Comparison of ENCODE assay signal across 1 cellular context in genomic region chr16:5033256-5034166, GRCh38.
A peak's percentile ranks its signal among the peaks of the same experiment; 100 is the strongest.
TF ChIP-seq lines count a peak whose summit lies in the region.

Gene NAGPA, minus strand, starts transcription at chr16:5033935. Its CDS starts 21 bp downstream, at chr16:5033914.

TF ChIP-seq in K562, 482 proteins besides CTCF, POLR2A, EP300 and RAD21 (continued from another document):
- TF ChIP-seq ZBTB40 (IDR thresholded peaks at IDR 0.05) (0 out of 2 replicates have a peak, but pooled peaks have one; percentile 35), ZBTB40 (CRISPR knock-in tag; IDR thresholded peaks at IDR 0.05) (no peak), GTF2F1 (IDR thresholded peaks at IDR 0.05; ENCODE audit: low read depth, low read length) (no peak), DMBX1 (CRISPR knock-in tag; IDR thresholded peaks at IDR 0.05; ENCODE audit: borderline replicate concordance) (no peak), POU5F1 (IDR thresholded peaks at IDR 0.05; ENCODE audit: borderline replicate concordance, low read depth, low read length, partially characterized antibody) (no peak), FOS (IDR thresholded peaks at IDR 0.05; ENCODE audit: extremely low read depth, insufficient read length) (peak; percentile 63), ZNF766 (CRISPR knock-in tag; conservative IDR thresholded peaks at IDR 0.05) (peak; percentile 66; the same call in 1 of the 2 replicates), NKRF (IDR thresholded peaks at IDR 0.05; ENCODE audit: borderline replicate concordance) (peak; percentile 98), ZNF212 (CRISPR knock-in tag; IDR thresholded peaks at IDR 0.05) (no peak), ZFX (CRISPR knock-in tag; IDR thresholded peaks at IDR 0.05) (peak; percentile 75), RBM15 (IDR thresholded peaks at IDR 0.05; ENCODE audit: insufficient read depth, low read length) (no peak), PYGO2 (tag; IDR thresholded peaks at IDR 0.05) (no peak), NFIC (IDR thresholded peaks at IDR 0.05) (0 out of 2 replicates have a peak, but pooled peaks have one; percentile 17), ZBED1 (IDR thresholded peaks at IDR 0.05) (0 out of 2 replicates have a peak, but pooled peaks have one; percentile 45), MYBL2 (IDR thresholded peaks at IDR 0.05; ENCODE audit: low read depth) (no peak), MYBL2 (CRISPR knock-in tag; IDR thresholded peaks at IDR 0.05; ENCODE audit: borderline replicate concordance) (no peak), ZMIZ1 (IDR thresholded peaks at IDR 0.05; ENCODE audit: low read depth in 2 of 2, low read length in 2 of 2) (no peak), NRF1 (conservative IDR thresholded peaks at IDR 0.05 in 1 of 2, IDR thresholded peaks at IDR 0.05 in 1 of 2) (peak; percentile 69 to 72), POLR3G (IDR thresholded peaks at IDR 0.05; ENCODE audit: extremely low read depth, insufficient read length, insufficient replicate concordance) (no peak), ZNF644 (tag; IDR thresholded peaks at IDR 0.05; ENCODE audit: low read depth) (peak; percentile 83; the same call in 1 of the 2 replicates), ARNT (IDR thresholded peaks at IDR 0.05) (no peak), ETS1 (conservative IDR thresholded peaks at IDR 0.05; ENCODE audit: control insufficient read depth, low read depth, low read length) (peak; percentile 97), CCNT2 (IDR thresholded peaks at IDR 0.05; ENCODE audit: borderline replicate concordance, extremely low read depth, insufficient read length, low read depth, low read length) (no peak), ZNF583 (CRISPR knock-in tag; IDR thresholded peaks at IDR 0.05) (no peak), NR3C1 (CRISPR knock-in tag; IDR thresholded peaks at IDR 0.05) (no peak), JUN (IDR thresholded peaks at IDR 0.05; ENCODE audit: borderline replicate concordance, low read depth, low read length) (peak; percentile 51; the same call in 1 of the 2 replicates), JUN (CRISPR knock-in tag; IDR thresholded peaks at IDR 0.05; ENCODE audit: borderline replicate concordance) (no peak), MBD1 (CRISPR knock-in tag; IDR thresholded peaks at IDR 0.05) (no peak)
